In the genomic region with DNA sequence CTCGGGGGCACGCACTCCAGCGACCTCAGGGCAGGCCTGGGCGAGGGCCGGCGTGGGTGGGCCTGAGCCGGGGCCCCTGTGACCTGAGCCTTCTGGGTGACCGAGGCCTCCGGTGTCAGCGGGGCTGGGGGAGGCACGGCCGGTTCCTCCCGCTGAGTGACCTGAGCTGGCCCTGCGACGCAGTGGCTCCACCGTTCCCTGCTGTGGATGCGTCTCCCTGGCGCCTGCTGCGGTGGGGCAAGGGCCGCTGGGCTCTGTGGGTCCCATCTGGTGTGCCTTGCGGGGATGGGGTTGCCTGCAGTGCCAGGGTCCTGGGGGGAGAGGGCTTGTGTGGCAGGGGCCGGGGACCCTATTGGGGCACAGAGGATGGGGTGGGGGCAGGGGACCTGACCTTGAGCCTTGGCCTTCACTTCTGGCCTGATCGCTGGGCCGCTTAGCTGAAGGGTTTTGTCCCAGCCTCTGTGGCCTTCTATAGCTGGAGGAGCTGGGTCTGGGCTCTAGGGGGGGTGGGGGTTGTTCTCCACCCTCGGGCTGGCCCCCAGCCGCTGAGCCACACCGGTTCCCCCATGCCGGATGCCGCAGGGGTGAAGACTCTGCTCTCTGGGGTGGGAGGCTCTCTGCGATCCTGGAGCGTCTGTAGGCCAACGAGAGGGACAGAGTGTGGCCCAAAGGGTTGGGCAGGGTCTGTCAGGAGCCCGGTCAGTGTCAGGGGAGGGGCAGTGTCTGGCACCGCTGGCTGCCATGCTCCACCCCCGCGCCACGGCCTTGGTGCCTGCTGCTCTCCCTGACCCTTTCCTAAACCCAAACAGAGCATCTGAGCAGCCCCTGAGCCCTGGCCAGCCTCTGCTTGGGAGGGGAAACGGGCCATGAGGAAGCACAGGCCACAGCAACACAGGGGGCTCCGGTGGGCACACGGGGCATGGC, we compare ENCODE assay signal across 1 cellular context.
TF ChIP-seq lines count a peak whose summit lies in the region.

No MANE protein-coding gene starts in this region.

TF ChIP-seq in HepG2, 621 proteins besides CTCF, POLR2A, EP300 and RAD21 (continued from another document):
- TF ChIP-seq, protein P1, sequence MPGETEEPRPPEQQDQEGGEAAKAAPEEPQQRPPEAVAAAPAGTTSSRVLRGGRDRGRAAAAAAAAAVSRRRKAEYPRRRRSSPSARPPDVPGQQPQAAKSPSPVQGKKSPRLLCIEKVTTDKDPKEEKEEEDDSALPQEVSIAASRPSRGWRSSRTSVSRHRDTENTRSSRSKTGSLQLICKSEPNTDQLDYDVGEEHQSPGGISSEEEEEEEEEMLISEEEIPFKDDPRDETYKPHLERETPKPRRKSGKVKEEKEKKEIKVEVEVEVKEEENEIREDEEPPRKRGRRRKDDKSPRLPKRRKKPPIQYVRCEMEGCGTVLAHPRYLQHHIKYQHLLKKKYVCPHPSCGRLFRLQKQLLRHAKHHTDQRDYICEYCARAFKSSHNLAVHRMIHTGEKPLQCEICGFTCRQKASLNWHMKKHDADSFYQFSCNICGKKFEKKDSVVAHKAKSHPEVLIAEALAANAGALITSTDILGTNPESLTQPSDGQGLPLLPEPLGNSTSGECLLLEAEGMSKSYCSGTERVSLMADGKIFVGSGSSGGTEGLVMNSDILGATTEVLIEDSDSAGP (CRISPR knock-in tag; IDR thresholded peaks at IDR 0.05; ENCODE audit: borderline replicate concordance): peak; percentile 40; the same call in 1 of the 2 replicates
- TF ChIP-seq NFRKB (IDR thresholded peaks at IDR 0.05) (no peak), ZFP36 (IDR thresholded peaks at IDR 0.05; ENCODE audit: borderline replicate concordance, low read depth, low read length, partially characterized antibody) (no peak), ZBTB20 (CRISPR knock-in tag; IDR thresholded peaks at IDR 0.05; ENCODE audit: borderline replicate concordance, low read depth) (no peak), NONO (IDR thresholded peaks at IDR 0.05) (no peak), NONO (CRISPR knock-in tag; conservative IDR thresholded peaks at IDR 0.05) (no peak), ZNF839 (CRISPR knock-in tag; IDR thresholded peaks at IDR 0.05; ENCODE audit: borderline replicate concordance) (0 out of 2 replicates have a peak, but pooled peaks have one; percentile 38), DPF2 (CRISPR knock-in tag; IDR thresholded peaks at IDR 0.05; ENCODE audit: borderline replicate concordance, low read depth) (0 out of 2 replicates have a peak, but pooled peaks have one; percentile 17), YEATS4 (CRISPR knock-in tag; IDR thresholded peaks at IDR 0.05; ENCODE audit: borderline replicate concordance) (peak; percentile 19; the same call in 1 of the 2 replicates), TAF1 (CRISPR knock-in tag; IDR thresholded peaks at IDR 0.05) (0 out of 2 replicates have a peak, but pooled peaks have one; percentile 9), DR1 (CRISPR knock-in tag; IDR thresholded peaks at IDR 0.05) (no peak), MIXL1 (CRISPR knock-in tag; IDR thresholded peaks at IDR 0.05) (no peak)
- TF ChIP-seq, protein P2, sequence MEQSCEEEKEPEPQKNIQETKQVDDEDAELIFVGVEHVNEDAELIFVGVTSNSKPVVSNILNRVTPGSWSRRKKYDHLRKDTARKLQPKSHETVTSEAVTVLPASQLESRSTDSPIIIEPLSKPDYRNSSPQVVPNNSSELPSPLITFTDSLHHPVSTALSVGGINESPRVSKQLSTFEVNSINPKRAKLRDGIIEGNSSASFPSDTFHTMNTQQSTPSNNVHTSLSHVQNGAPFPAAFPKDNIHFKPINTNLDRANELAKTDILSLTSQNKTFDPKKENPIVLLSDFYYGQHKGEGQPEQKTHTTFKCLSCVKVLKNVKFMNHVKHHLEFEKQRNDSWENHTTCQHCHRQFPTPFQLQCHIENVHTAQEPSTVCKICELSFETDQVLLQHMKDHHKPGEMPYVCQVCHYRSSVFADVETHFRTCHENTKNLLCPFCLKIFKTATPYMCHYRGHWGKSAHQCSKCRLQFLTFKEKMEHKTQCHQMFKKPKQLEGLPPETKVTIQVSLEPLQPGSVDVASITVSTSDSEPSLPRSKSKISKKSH (CRISPR knock-in tag; IDR thresholded peaks at IDR 0.05; ENCODE audit: borderline replicate concordance): peak; percentile 30; the same call in 1 of the 2 replicates
- TF ChIP-seq, protein P3, sequence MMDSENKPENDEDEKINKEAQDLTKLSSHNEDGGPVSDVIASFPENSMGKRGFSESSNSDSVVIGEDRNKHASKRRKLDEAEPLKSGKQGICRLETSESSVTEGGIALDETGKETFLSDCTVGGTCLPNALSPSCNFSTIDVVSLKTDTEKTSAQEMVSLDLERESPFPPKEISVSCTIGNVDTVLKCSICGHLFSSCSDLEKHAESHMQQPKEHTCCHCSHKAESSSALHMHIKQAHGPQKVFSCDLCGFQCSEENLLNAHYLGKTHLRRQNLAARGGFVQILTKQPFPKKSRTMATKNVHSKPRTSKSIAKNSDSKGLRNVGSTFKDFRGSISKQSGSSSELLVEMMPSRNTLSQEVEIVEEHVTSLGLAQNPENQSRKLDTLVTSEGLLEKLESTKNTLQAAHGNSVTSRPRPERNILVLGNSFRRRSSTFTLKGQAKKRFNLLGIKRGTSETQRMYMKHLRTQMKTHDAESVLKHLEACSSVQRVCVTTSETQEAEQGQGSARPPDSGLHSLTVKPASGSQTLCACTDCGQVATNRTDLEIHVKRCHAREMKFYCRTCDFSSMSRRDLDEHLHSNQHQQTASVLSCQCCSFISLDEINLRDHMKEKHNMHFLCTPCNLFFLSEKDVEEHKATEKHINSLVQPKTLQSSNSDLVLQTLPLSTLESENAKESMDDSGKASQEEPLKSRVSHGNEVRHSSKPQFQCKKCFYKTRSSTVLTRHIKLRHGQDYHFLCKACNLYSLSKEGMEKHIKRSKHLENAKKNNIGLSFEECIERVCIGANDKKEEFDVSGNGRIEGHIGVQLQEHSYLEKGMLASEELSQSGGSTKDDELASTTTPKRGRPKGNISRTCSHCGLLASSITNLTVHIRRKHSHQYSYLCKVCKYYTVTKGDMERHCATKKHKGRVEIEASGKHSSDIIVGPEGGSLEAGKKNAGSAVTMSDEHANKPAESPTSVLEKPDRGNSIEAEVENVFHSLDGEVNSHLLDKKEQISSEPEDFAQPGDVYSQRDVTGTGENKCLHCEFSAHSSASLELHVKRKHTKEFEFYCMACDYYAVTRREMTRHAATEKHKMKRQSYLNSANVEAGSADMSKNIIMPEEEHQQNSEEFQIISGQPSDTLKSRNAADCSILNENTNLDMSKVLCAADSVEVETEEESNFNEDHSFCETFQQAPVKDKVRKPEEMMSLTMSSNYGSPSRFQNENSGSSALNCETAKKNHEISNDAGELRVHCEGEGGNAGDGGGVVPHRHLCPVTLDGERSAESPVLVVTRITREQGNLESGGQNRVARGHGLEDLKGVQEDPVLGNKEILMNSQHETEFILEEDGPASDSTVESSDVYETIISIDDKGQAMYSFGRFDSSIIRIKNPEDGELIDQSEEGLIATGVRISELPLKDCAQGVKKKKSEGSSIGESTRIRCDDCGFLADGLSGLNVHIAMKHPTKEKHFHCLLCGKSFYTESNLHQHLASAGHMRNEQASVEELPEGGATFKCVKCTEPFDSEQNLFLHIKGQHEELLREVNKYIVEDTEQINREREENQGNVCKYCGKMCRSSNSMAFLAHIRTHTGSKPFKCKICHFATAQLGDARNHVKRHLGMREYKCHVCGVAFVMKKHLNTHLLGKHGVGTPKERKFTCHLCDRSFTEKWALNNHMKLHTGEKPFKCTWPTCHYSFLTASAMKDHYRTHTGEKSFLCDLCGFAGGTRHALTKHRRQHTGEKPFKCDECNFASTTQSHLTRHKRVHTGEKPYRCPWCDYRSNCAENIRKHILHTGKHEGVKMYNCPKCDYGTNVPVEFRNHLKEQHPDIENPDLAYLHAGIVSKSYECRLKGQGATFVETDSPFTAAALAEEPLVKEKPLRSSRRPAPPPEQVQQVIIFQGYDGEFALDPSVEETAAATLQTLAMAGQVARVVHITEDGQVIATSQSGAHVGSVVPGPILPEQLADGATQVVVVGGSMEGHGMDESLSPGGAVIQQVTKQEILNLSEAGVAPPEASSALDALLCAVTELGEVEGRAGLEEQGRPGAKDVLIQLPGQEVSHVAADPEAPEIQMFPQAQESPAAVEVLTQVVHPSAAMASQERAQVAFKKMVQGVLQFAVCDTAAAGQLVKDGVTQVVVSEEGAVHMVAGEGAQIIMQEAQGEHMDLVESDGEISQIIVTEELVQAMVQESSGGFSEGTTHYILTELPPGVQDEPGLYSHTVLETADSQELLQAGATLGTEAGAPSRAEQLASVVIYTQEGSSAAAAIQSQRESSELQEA (CRISPR knock-in tag; IDR thresholded peaks at IDR 0.05; ENCODE audit: not compliant biosample characterization): peak; percentile 44
